Comparison of ENCODE assay signal across 3 cellular contexts in genomic region chr1:148774102-148774501, GRCh38. TPM values are rescaled to one million over a fixed set of nuclear protein-coding genes. Genes with fewer than 3 reads are reported as not detected.
"Had no signal": no experiment of that assay in that cellular context is flagged by ENCODE, and none has a peak within 500 bp of the region (broad histone marks: within the 10 kb centered on the region; RNA-seq: fewer than 3 reads in every experiment).

No MANE protein-coding gene starts in this region.

RNA-seq across cellular contexts. Expression of gene NUDT4B, which starts 25.5 kb away (rescaled TPM):
- total RNA-seq: naive thymus-derived CD8-positive, alpha-beta T cell; neural crest cell; sciatic nerve had no signal
